8 cellular contexts compared by ENCODE assay signal in the genomic region with DNA sequence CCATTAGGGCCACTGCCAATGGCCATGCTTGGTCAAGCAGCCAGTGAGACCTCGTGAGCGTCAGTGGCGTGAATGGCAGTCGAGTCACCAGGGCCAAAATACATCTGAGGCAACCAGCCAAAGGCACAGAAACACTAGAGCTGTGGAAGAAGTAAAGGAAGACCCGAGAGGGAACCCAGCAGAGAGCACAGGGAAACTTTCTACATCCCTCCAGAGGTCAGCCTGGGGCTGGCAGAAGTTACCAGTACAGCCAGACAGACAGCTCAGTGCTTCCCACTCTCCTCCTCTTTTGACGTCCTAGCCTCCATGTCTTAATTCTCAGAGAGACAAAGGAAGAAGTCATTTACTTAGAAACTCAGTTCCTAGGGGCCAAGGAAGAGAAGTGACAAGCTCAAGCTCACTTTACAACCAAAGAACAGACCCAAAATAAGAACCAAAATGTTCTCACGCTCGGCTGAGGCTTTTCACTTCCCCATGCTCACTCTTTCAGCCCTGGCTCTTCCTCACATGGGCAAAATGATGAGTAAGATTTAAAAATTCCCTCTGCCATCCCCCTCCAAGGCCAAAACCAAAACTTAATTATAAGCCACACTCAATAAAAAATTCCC. TPM values are rescaled to one million over a fixed set of nuclear protein-coding genes. Genes with fewer than 3 reads are reported as not detected.
DNase-seq lines count a peak whose midpoint lies in the region; ATAC-seq and TF ChIP-seq lines count a peak whose summit lies in the region.

No MANE protein-coding gene starts in this region.

- intact Hi-C loops in thyroid gland (cut with DNase I): loop anchor here (5.0 kb wide), 1 partner anchor 35 kb away; no protein-coding TSS in a partner anchor

- H3K4me1 Mint-ChIP-seq in stimulated activated naive CD8-positive, alpha-beta T cell treated with anti-CD3 and anti-CD28 coated beads, Interleukin-15, amount 100 ng/mL, for 72 hours: no peaks in the 10 kb centered on the region

- no peaks in the 10 kb centered on the region for H3K9me2 ChIP-seq in Karpas-422 (replicated peaks; ENCODE audit: insufficient read depth, low read length)

- H4K20me1 ChIP-seq in Karpas-422 (ENCODE audit: insufficient read depth, low read depth, low read length): no peaks in the 10 kb centered on the region

- peak; percentile 79 for ATAC-seq in GM21576 (IDR thresholded peaks at IDR 0.05; ENCODE audit: unreplicated experiment)
- ATAC-seq in stimulated activated naive CD8-positive, alpha-beta T cell treated with anti-CD3 and anti-CD28 coated beads, Interleukin-15, amount 100 ng/mL, for 72 hours: no peak

- H3K36me3 ChIP-seq in Karpas-422 (ENCODE audit: insufficient read depth, low read length): no peaks in the 10 kb centered on the region
- no peaks in the 10 kb centered on the region for H3K36me3 ChIP-seq in thyroid gland

- H2AFZ ChIP-seq in Karpas-422 (ENCODE audit: low read length): peak overlapping the region; percentile 58; the same call in 1 of the 2 replicates

- H3K9ac ChIP-seq in Karpas-422 (ENCODE audit: low read length): 0 out of 2 replicates have a peak overlapping the region, but pooled peaks have one; percentile 19

- no peak for TF ChIP-seq CTCF in thyroid gland (IDR thresholded peaks at IDR 0.05)

- H3K27ac ChIP-seq in Karpas-422 (ENCODE audit: low read length) (no peak overlapping the region), thyroid gland (peak overlapping the region; percentile 98)

- peak in 1 of 2 donors; percentile 74 for TF ChIP-seq POLR2A in thyroid gland (IDR thresholded peaks at IDR 0.05)

- no peaks in the 10 kb centered on the region for H3K9me3 Mint-ChIP-seq in stimulated activated naive CD8-positive, alpha-beta T cell treated with anti-CD3 and anti-CD28 coated beads, Interleukin-15, amount 100 ng/mL, for 72 hours

- H3K27ac Mint-ChIP-seq in stimulated activated naive CD8-positive, alpha-beta T cell treated with anti-CD3 and anti-CD28 coated beads, Interleukin-15, amount 100 ng/mL, for 72 hours: no peak overlapping the region

- peak; percentile 29 for DNase-seq in G401 (ENCODE audit: low spot score)
- peak; percentile 75 for DNase-seq in Karpas-422
- DNase-seq in glomerular visceral epithelial cell (ENCODE audit: extremely low spot score): peak; percentile 45
- peak; percentile 87 to 91 for DNase-seq in thyroid gland
- DNase-seq in stimulated activated naive CD8-positive, alpha-beta T cell treated with anti-CD3 and anti-CD28 coated beads, Interleukin-15, amount 100 ng/mL, for 72 hours: no peak
- no peak for DNase-seq in inferior parietal cortex (ENCODE audit: extremely low spot score)
- no peak for DNase-seq in NCI-H345 (lab: John Stamatoyannopoulos, UW)

- H3K9me3 ChIP-seq in Karpas-422 (ENCODE audit: low read length) (no peaks in the 10 kb centered on the region), thyroid gland (no peaks in the 10 kb centered on the region)

- H3K4me1 ChIP-seq in Karpas-422 (ENCODE audit: low read length) (peaks cover 48% of the 10 kb centered on the region), thyroid gland (peaks cover 90 to 97% of the 10 kb centered on the region in 2 donors)

- peak overlapping the region; percentile 40 for H3K4me2 ChIP-seq in Karpas-422 (ENCODE audit: low read depth, low read length, poor library complexity, severe bottlenecking)

- no peaks in the 10 kb centered on the region for H3K27me3 ChIP-seq in Karpas-422 (ENCODE audit: low read length)
- no peaks in the 10 kb centered on the region for H3K27me3 ChIP-seq in thyroid gland

- in situ Hi-C loops in G401 (cut with HindIII; ENCODE audit: low sequenced_read_pairs): no loop called here

- peaks cover 32% of the 10 kb centered on the region for H3K27me3 Mint-ChIP-seq in stimulated activated naive CD8-positive, alpha-beta T cell treated with anti-CD3 and anti-CD28 coated beads, Interleukin-15, amount 100 ng/mL, for 72 hours

- no peaks in the 10 kb centered on the region for H3K79me2 ChIP-seq in Karpas-422 (ENCODE audit: low read length)

- H3K4me3 Mint-ChIP-seq in stimulated activated naive CD8-positive, alpha-beta T cell treated with anti-CD3 and anti-CD28 coated beads, Interleukin-15, amount 100 ng/mL, for 72 hours: no peak overlapping the region

- WGBS in thyroid gland, 2 donors: 37 to 41% methylated on average over 8 of the region's 8 CpGs

- H3K4me3 ChIP-seq in Karpas-422 (ENCODE audit: low read length): peak overlapping the region; percentile 16; the same call in 1 of the 2 replicates
- no peak overlapping the region for H3K4me3 ChIP-seq in thyroid gland (replicated peaks in 1 of 3)

RNA-seq across cellular contexts. Expression of a gene that starts 8.7 kb away (rescaled TPM):
- not detected in 2 replicates for total RNA-seq in G401 (2014; rRNA removed; shearing (Covaris generic))
- 2.3 and 4.2 TPM in 2 replicates for total RNA-seq in Karpas-422 (2014; rRNA removed; shearing (Covaris generic); ENCODE audit: low replicate concordance)
- 10 to 100 TPM; 33.6 to 79.0 (median 50.0) TPM for total RNA-seq in thyroid gland

Comparison
In these comparisons a context has a peak if more than half of its experiments do, and no peak if none do; other contexts are left out.
1. DNase-seq: peak in G401 (single experiment), Karpas-422 (single experiment), glomerular visceral epithelial cell (single experiment) and thyroid gland (2 of 2); none in stimulated activated naive CD8-positive, alpha-beta T cell treated with anti-CD3 and anti-CD28 coated beads, Interleukin-15, amount 100 ng/mL, for 72 hours (0 of 2), inferior parietal cortex (single experiment) and NCI-H345 (single experiment).